In the genomic region with DNA sequence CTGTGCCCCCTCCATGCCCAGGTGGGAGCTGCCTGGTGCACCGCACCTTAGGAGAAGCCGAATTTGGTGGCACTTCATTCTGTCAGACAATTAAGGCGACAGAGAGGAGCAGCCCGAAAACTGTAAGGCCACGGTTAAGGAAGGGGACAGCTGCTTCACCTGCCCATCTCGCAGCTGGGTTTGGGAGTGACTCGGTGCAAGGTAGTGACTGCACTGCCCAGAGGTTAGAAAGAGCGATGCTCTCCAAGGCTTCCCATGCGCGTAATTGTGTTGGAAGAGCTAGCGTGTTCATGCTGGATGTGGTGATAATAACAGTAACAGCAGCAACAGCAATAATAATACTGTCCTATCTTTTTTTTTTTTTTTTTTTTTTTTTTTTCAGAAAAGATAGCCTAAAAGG, we compare ENCODE assay signal across 30 cellular contexts.
DNase-seq lines count a peak whose midpoint lies in the region; ATAC-seq and TF ChIP-seq lines count a peak whose summit lies in the region.
"Had no signal": no experiment of that assay in that cellular context is flagged by ENCODE, and none has a peak within 500 bp of the region (broad histone marks: within the 10 kb centered on the region; RNA-seq: fewer than 3 reads in every experiment).

No MANE protein-coding gene starts in this region.

- H3K9me3 Mint-ChIP-seq in chondrocyte (ENCODE audit: low read depth) = no peaks in the 10 kb centered on the region
- peaks cover 0 to 6% of the 10 kb centered on the region in 2 donors for H3K9me3 Mint-ChIP-seq in stimulated activated naive CD8-positive, alpha-beta T cell treated with anti-CD3 and anti-CD28 coated beads, Interleukin-15, amount 100 ng/mL, for 72 hours
- peaks cover 0 to 17% (median 5%) of the 10 kb centered on the region in 6 donors for H3K9me3 Mint-ChIP-seq in immature natural killer cell
- H3K9me3 Mint-ChIP-seq in activated T-helper 17 cell treated with anti-CD3 and anti-CD28 coated beads, Interleukin-2, amount 50 U/mL, for 72 hours = peaks cover 3% of the 10 kb centered on the region
- H3K9me3 Mint-ChIP-seq: central memory CD8-positive, alpha-beta T cell had no signal

- H3K4me1 ChIP-seq in iPS-20b (ENCODE audit: insufficient read depth, low read length) = 0 out of 2 replicates have a peak, but pooled peaks cover 3% of the 10 kb centered on the region
- peaks cover 2 to 11% of the 10 kb centered on the region in 2 donors for H3K4me1 ChIP-seq in neuronal stem cell (ENCODE audit: control insufficient read depth in 2 of 2, insufficient read depth in 1 of 2, low read depth in 1 of 2, low read length in 2 of 2)
- H3K4me1 ChIP-seq: BLaER1, Caco-2, right atrium auricular region, thyroid gland had no signal

- no peaks in the 10 kb centered on the region for H3K36me3 ChIP-seq in H7 (replicated peaks; ENCODE audit: control insufficient read depth, insufficient read depth, low read length)
- H3K36me3 ChIP-seq in iPS-20b (ENCODE audit: insufficient read depth, low read depth, low read length) = no peaks in the 10 kb centered on the region
- no peaks in the 10 kb centered on the region for H3K36me3 ChIP-seq in neuronal stem cell (replicated peaks in 1 of 2; ENCODE audit: control insufficient read depth in 2 of 2, insufficient read depth in 2 of 2, low read length in 2 of 2)
- H3K36me3 ChIP-seq: BLaER1, right atrium auricular region, thyroid gland had no signal

- H3K14ac ChIP-seq in neuronal stem cell (ENCODE audit: low read length) = no peak overlapping the region

- peak overlapping the region; percentile 69 for H2BK15ac ChIP-seq in neuronal stem cell (ENCODE audit: low read length)

- peak overlapping the region; percentile 11 for H3K18ac ChIP-seq in neuronal stem cell (ENCODE audit: low read length)

- no peak overlapping the region for H3K4ac ChIP-seq in neuronal stem cell (ENCODE audit: low read length)

- H2BK5ac ChIP-seq in neuronal stem cell (ENCODE audit: low read length) = no peak overlapping the region

- peak overlapping the region; percentile 44 for H3K23ac ChIP-seq in neuronal stem cell (ENCODE audit: low read depth, low read length, poor library complexity)

- H3K27ac ChIP-seq in iPS-20b (ENCODE audit: low read length) (no peak overlapping the region), neuronal stem cell (replicated peaks; ENCODE audit: low read length) (no peak overlapping the region)
- H3K27ac ChIP-seq: BLaER1, epithelial cell of prostate, right atrium auricular region, thyroid gland had no signal

- H2BK120ac ChIP-seq in neuronal stem cell (ENCODE audit: low read depth, low read length) = no peak overlapping the region

- H3K27ac Mint-ChIP-seq in chondrocyte (ENCODE audit: unreplicated experiment) (no peak overlapping the region), immature natural killer cell (no peak overlapping the region)
- H3K27ac Mint-ChIP-seq in stimulated activated naive CD8-positive, alpha-beta T cell treated with anti-CD3 and anti-CD28 coated beads, Interleukin-15, amount 100 ng/mL, for 72 hours = no peak overlapping the region
- no peak overlapping the region for H3K27ac Mint-ChIP-seq in activated T-helper 17 cell treated with anti-CD3 and anti-CD28 coated beads, Interleukin-2, amount 50 U/mL, for 72 hours
- H3K27ac Mint-ChIP-seq: activated CD4-positive, alpha-beta memory T cell treated with anti-CD3 and anti-CD28 coated beads for 36 hours; activated naive CD8-positive, alpha-beta T cell treated with anti-CD3 and anti-CD28 coated beads for 36 hours; activated T-helper 2 cell treated with anti-CD3 and anti-CD28 coated beads, Interferon-gamma antibody, Interleukin-2, Interleukin-4, amounts not matched to agents 10 μg/mL and 5 μg/mL and 100 μg/mL, durations not matched to agents 14 hours and 24 hours and 36 hours; IgD-negative memory B cell had no signal

- H2AFZ ChIP-seq in neuronal stem cell (ENCODE audit: low read length) = no peak overlapping the region

- H3K27me3 Mint-ChIP-seq in chondrocyte (ENCODE audit: low read depth) (peaks cover 18% of the 10 kb centered on the region), immature natural killer cell (ENCODE audit: low read depth in 3 of 3) (peaks cover 3 to 14% (median 4%) of the 10 kb centered on the region in 3 donors)
- peaks cover 57% of the 10 kb centered on the region for H3K27me3 Mint-ChIP-seq in stimulated activated naive CD8-positive, alpha-beta T cell treated with anti-CD3 and anti-CD28 coated beads, Interleukin-15, amount 100 ng/mL, for 72 hours
- peaks cover 16% of the 10 kb centered on the region for H3K27me3 Mint-ChIP-seq in activated T-helper 17 cell treated with anti-CD3 and anti-CD28 coated beads, Interleukin-2, amount 50 U/mL, for 72 hours

- H3K9me3 ChIP-seq in iPS-20b (ENCODE audit: insufficient read depth, low read depth, low read length) (no peaks in the 10 kb centered on the region), neuronal stem cell (replicated peaks in 1 of 2; ENCODE audit: control insufficient read depth in 2 of 2, insufficient read depth in 1 of 2, low read depth in 1 of 2, low read length in 2 of 2) (peaks cover 0 to 3% of the 10 kb centered on the region in 2 donors)
- H3K9me3 ChIP-seq: BLaER1, Caco-2, right atrium auricular region, thyroid gland had no signal

- H2AK5ac ChIP-seq in neuronal stem cell (ENCODE audit: low read depth, low read length) = peak overlapping the region; percentile 8

- H4K91ac ChIP-seq in neuronal stem cell (ENCODE audit: low read depth, low read length, poor library complexity) = no peak overlapping the region

- H3K36me3 Mint-ChIP-seq in chondrocyte (ENCODE audit: low read depth) (peaks cover 1% of the 10 kb centered on the region), immature natural killer cell (no peaks in the 10 kb centered on the region)
- no peaks in the 10 kb centered on the region for H3K36me3 Mint-ChIP-seq in activated T-helper 17 cell treated with anti-CD3 and anti-CD28 coated beads, Interleukin-2, amount 50 U/mL, for 72 hours (ENCODE audit: low read depth)
- H3K36me3 Mint-ChIP-seq: activated CD4-positive, alpha-beta memory T cell treated with anti-CD3 and anti-CD28 coated beads for 36 hours; activated naive CD8-positive, alpha-beta T cell treated with anti-CD3 and anti-CD28 coated beads for 36 hours; IgD-negative memory B cell had no signal

- H3K79me1 ChIP-seq in neuronal stem cell (ENCODE audit: low read depth, low read length) = no peaks in the 10 kb centered on the region

- WGBS in neuronal stem cell (ENCODE audit: extremely low coverage in 2 of 2, insufficient read length in 2 of 2, insufficient replicate concordance in 1 of 2), 2 donors = no CpG with 5 or more reads among the region's 11 CpGs

- ATAC-seq in stimulated activated naive CD8-positive, alpha-beta T cell treated with anti-CD3 and anti-CD28 coated beads, Interleukin-15, amount 100 ng/mL, for 72 hours = no peak
- ATAC-seq in HG02759 (IDR thresholded peaks at IDR 0.05; ENCODE audit: unreplicated experiment) = no peak
- no peak for ATAC-seq in activated T-helper 17 cell treated with anti-CD3 and anti-CD28 coated beads, Interleukin-2, amount 50 U/mL, for 72 hours (replicated peaks)
- ATAC-seq: GM12878, HCT116 had no signal

- peak; percentile 22 for DNase-seq in H7
- DNase-seq in chondrocyte (ENCODE audit: low spot score) = no peak
- DNase-seq in neuronal stem cell (ENCODE audit: low spot score) = no peak
- no peak for DNase-seq in stimulated activated naive CD8-positive, alpha-beta T cell treated with anti-CD3 and anti-CD28 coated beads, Interleukin-15, amount 100 ng/mL, for 72 hours
- DNase-seq in immature natural killer cell = no peak
- DNase-seq: activated CD4-positive, alpha-beta memory T cell treated with anti-CD3 and anti-CD28 coated beads for 36 hours; activated CD8-positive, alpha-beta memory T cell treated with anti-CD3 and anti-CD28 coated beads, Interleukin-2, amount 50 U/mL, for 48 hours; activated naive CD8-positive, alpha-beta T cell treated with anti-CD3 and anti-CD28 coated beads for 36 hours; Caco-2; DMS79 treated with DMSO at 0.1 percent for 48 hours; foreskin fibroblast; mammary epithelial cell; NCI-H1092 treated with DMSO at 0.1 percent for 48 hours; NCI-H2029; NCI-H345; NCI-H774; stimulated activated naive CD4-positive, alpha-beta T cell treated with Interleukin-2 at 50 U/mL for 16 hours; T1000; thyroid gland had no signal

- H3K4me3 Mint-ChIP-seq in chondrocyte (ENCODE audit: unreplicated experiment) (peak overlapping the region; percentile 67), immature natural killer cell (no peak overlapping the region)
- H3K4me3 Mint-ChIP-seq in stimulated activated naive CD8-positive, alpha-beta T cell treated with anti-CD3 and anti-CD28 coated beads, Interleukin-15, amount 100 ng/mL, for 72 hours = no peak overlapping the region
- no peak overlapping the region for H3K4me3 Mint-ChIP-seq in activated T-helper 17 cell treated with anti-CD3 and anti-CD28 coated beads, Interleukin-2, amount 50 U/mL, for 72 hours
- H3K4me3 Mint-ChIP-seq: activated CD4-positive, alpha-beta memory T cell treated with anti-CD3 and anti-CD28 coated beads for 36 hours; activated naive CD8-positive, alpha-beta T cell treated with anti-CD3 and anti-CD28 coated beads for 36 hours; central memory CD8-positive, alpha-beta T cell; IgD-negative memory B cell had no signal

- peak overlapping the region; percentile 66 for H3K4me2 ChIP-seq in neuronal stem cell (ENCODE audit: insufficient read depth, low read length, poor library complexity, severe bottlenecking)
- H3K4me2 ChIP-seq: BLaER1 had no signal

- no peak overlapping the region for H2BK12ac ChIP-seq in neuronal stem cell (ENCODE audit: low read length)

- H3K4me1 Mint-ChIP-seq in chondrocyte (ENCODE audit: low read depth) (peaks cover 4% of the 10 kb centered on the region), immature natural killer cell (no peaks in the 10 kb centered on the region)
- no peaks in the 10 kb centered on the region for H3K4me1 Mint-ChIP-seq in stimulated activated naive CD8-positive, alpha-beta T cell treated with anti-CD3 and anti-CD28 coated beads, Interleukin-15, amount 100 ng/mL, for 72 hours
- no peaks in the 10 kb centered on the region for H3K4me1 Mint-ChIP-seq in activated T-helper 17 cell treated with anti-CD3 and anti-CD28 coated beads, Interleukin-2, amount 50 U/mL, for 72 hours
- H3K4me1 Mint-ChIP-seq: activated naive CD8-positive, alpha-beta T cell treated with anti-CD3 and anti-CD28 coated beads for 36 hours; central memory CD8-positive, alpha-beta T cell; IgD-negative memory B cell had no signal

- H3K27me3 ChIP-seq in H7 (ENCODE audit: control insufficient read depth, insufficient read depth, low read length) = peaks cover 13% of the 10 kb centered on the region
- peaks cover 75% of the 10 kb centered on the region for H3K27me3 ChIP-seq in iPS-20b (ENCODE audit: insufficient read depth, low read length)
- H3K27me3 ChIP-seq in neuronal stem cell (ENCODE audit: control insufficient read depth in 3 of 3, insufficient read depth in 3 of 3, low read depth in 1 of 3, low read length in 3 of 3) = peaks cover 0 to 76% (median 6%) of the 10 kb centered on the region in 3 experiments
- H3K27me3 ChIP-seq: right atrium auricular region, thyroid gland had no signal

- H3K9ac ChIP-seq in iPS-20b (ENCODE audit: low read depth, low read length) (no peak overlapping the region), neuronal stem cell (ENCODE audit: low read depth, low read length, poor library complexity) (no peak overlapping the region)
- H3K9ac ChIP-seq: BLaER1 had no signal

- no peak for TF ChIP-seq CTCF in chondrocyte (IDR thresholded peaks at IDR 0.05)

- H3K4me3 ChIP-seq in H7 (ENCODE audit: insufficient read depth, low read depth, low read length) (no peak overlapping the region), iPS-20b (ENCODE audit: low read length) (peak overlapping the region; percentile 63), neuronal stem cell (ENCODE audit: low read length in 2 of 2) (no peak overlapping the region)
- H3K4me3 ChIP-seq: BLaER1, GM12878, right atrium auricular region, thyroid gland had no signal

- H4K8ac ChIP-seq in neuronal stem cell (ENCODE audit: low read depth, low read length) = no peak overlapping the region
